Comparison of ENCODE assay signal across 10 cellular contexts in genomic region chr19:49712397-49712859, GRCh38. TPM values are rescaled to one million over a fixed set of nuclear protein-coding genes. Genes with fewer than 3 reads are reported as not detected.
DNase-seq lines count a peak whose midpoint lies in the region; ATAC-seq and TF ChIP-seq lines count a peak whose summit lies in the region.
"Had no signal": no experiment of that assay in that cellular context is flagged by ENCODE, and none has a peak within 500 bp of the region (broad histone marks: within the 10 kb centered on the region; RNA-seq: fewer than 3 reads in every experiment).

No MANE protein-coding gene starts in this region.

- H3K4me1 ChIP-seq in mammary epithelial cell (ENCODE audit: insufficient read depth, low read length), result no peaks in the 10 kb centered on the region
- H3K4me1 ChIP-seq in PC-9 (replicated peaks; ENCODE audit: insufficient read depth), result peaks cover 20% of the 10 kb centered on the region
- H3K4me1 ChIP-seq in Peyer's patch, result no peaks in the 10 kb centered on the region

- peaks cover 23% of the 10 kb centered on the region for H3F3A ChIP-seq in PC-9 (ENCODE audit: insufficient read depth, low read depth)

- H3K36me3 ChIP-seq in mammary epithelial cell (ENCODE audit: insufficient read depth, low read length) (no peaks in the 10 kb centered on the region), PC-9 (ENCODE audit: low read depth) (no peaks in the 10 kb centered on the region), Peyer's patch (no peaks in the 10 kb centered on the region)
- H3K36me3 ChIP-seq: BLaER1 treated with 17β-estradiol and CSF1 and Interleukin-3, amounts not matched to agents 10 nM and 100 nM had no signal

- H3K27me3 ChIP-seq in mammary epithelial cell (ENCODE audit: insufficient read depth, low read length), result no peaks in the 10 kb centered on the region
- H3K27me3 ChIP-seq in PC-9 (ENCODE audit: insufficient read depth, low read depth), result no peaks in the 10 kb centered on the region
- H3K27me3 ChIP-seq in Peyer's patch, result no peaks in the 10 kb centered on the region
- H3K27me3 ChIP-seq: BLaER1 treated with 17β-estradiol and CSF1 and Interleukin-3, amounts not matched to agents 10 nM and 100 nM had no signal

- intact Hi-C loops in MCF 10A (cut with micrococcal nuclease), result no loop called here
- intact Hi-C loops in mammary epithelial cell (cut with micrococcal nuclease), result no loop called here
- intact Hi-C loops in PC-9 (cut with micrococcal nuclease; ENCODE audit: unreplicated experiment), result no loop called here

- H3K79me2 ChIP-seq in mammary epithelial cell (ENCODE audit: insufficient read depth, low read length), result no peaks in the 10 kb centered on the region
- H3K79me2 ChIP-seq in PC-9 (ENCODE audit: low read depth), result no peaks in the 10 kb centered on the region

- no peak overlapping the region for H3K27ac Mint-ChIP-seq in MCF 10A (ENCODE audit: low read depth, unreplicated experiment)
- no peak overlapping the region for H3K27ac Mint-ChIP-seq in T-cell
- H3K27ac Mint-ChIP-seq: T-helper 17 cell had no signal

- in situ Hi-C loops in mammary epithelial cell (cut with MboI; ENCODE audit: low sequenced_read_pairs in 2 of 2), result no loop called here

- H3K36me3 Mint-ChIP-seq in MCF 10A (ENCODE audit: insufficient read depth, unreplicated experiment) (no peaks in the 10 kb centered on the region), T-cell (peaks cover 3% of the 10 kb centered on the region)

- no peak for TF ChIP-seq CTCF in MCF 10A (IDR thresholded peaks at IDR 0.05; ENCODE audit: unreplicated experiment)
- TF ChIP-seq CTCF in mammary epithelial cell (conservative IDR thresholded peaks at IDR 0.05 in 1 of 2, IDR thresholded peaks at IDR 0.05 in 1 of 2; ENCODE audit: extremely low read depth in 1 of 2, insufficient read depth in 1 of 2, low read depth in 1 of 2, low read length in 2 of 2), result no peak
- no peak for TF ChIP-seq CTCF in PC-9 (conservative IDR thresholded peaks at IDR 0.05)
- TF ChIP-seq CTCF in foreskin fibroblast (IDR thresholded peaks at IDR 0.05; ENCODE audit: low read depth, low read length), result no peak
- TF ChIP-seq CTCF in Peyer's patch (IDR thresholded peaks at IDR 0.05), result no peak

- CTCF ChIA-PET in MCF 10A (lab: Yijun Ruan, JAX) (interaction anchor here (0.6 kb wide), 1 partner anchor 36 kb away, joined by 3 read pairs; no protein-coding TSS in a partner anchor), mammary epithelial cell (lab: Charles Lee; ENCODE audit: low non-redundant PET) (no interaction called here), PC-9 (lab: Charles Lee) (interaction anchor here (0.7 kb wide), 1 partner anchor 33 kb away, joined by 7 read pairs; no protein-coding TSS in a partner anchor), T-cell (lab: Charles Lee) (no interaction called here)

- TF ChIP-seq POLR2A in Peyer's patch (IDR thresholded peaks at IDR 0.05), result no peak

- H4K20me1 ChIP-seq in mammary epithelial cell (ENCODE audit: insufficient read depth, low read length), result no peaks in the 10 kb centered on the region
- no peaks in the 10 kb centered on the region for H4K20me1 ChIP-seq in PC-9 (ENCODE audit: insufficient read depth)
- H4K20me1 ChIP-seq: BLaER1 treated with 17β-estradiol and CSF1 and Interleukin-3, amounts not matched to agents 10 nM and 100 nM had no signal

- H3K27me3 Mint-ChIP-seq in MCF 10A (ENCODE audit: insufficient read depth, unreplicated experiment) (no peaks in the 10 kb centered on the region), T-cell (peaks cover 5 to 7% of the 10 kb centered on the region in 2 donors)

- dilution Hi-C loops in mammary epithelial cell (cut with HindIII; ENCODE audit: low sequenced_read_pairs), result loop anchor here (10.0 kb wide), 1 partner anchor 102 kb away; the partner anchor contains the start of genes FUZ and MED25

- peak; percentile 84 for DNase-seq in MCF 10A (ENCODE audit: unreplicated experiment)
- no peak for DNase-seq in mammary epithelial cell
- DNase-seq in PC-9, result peak; percentile 47 to 53
- peak; percentile 69 to 90 for DNase-seq in foreskin fibroblast
- DNase-seq in ureter (ENCODE audit: low spot score), result peak; percentile 55
- DNase-seq in Peyer's patch, result no peak
- DNase-seq in T-cell, result no peak
- DNase-seq: T-helper 17 cell had no signal

- no peak for ATAC-seq in T-cell (replicated peaks in 1 of 4)
- no peak for ATAC-seq in GM21526 (IDR thresholded peaks at IDR 0.05; ENCODE audit: low FRiP score, unreplicated experiment)
- ATAC-seq: T-helper 17 cell had no signal

- H3K4me3 ChIP-seq in mammary epithelial cell (replicated peaks in 1 of 3; ENCODE audit: insufficient read depth in 1 of 3, low read depth in 2 of 3, low read length in 3 of 3) (no peak overlapping the region), PC-9 (no peak overlapping the region), foreskin fibroblast (ENCODE audit: low read depth in 1 of 2, low read length in 2 of 2) (peak overlapping the region; percentile 9 to 38), Peyer's patch (no peak overlapping the region)
- H3K4me3 ChIP-seq: BLaER1 treated with 17β-estradiol and CSF1 and Interleukin-3, amounts not matched to agents 10 nM and 100 nM had no signal

- H3K9ac ChIP-seq in mammary epithelial cell (ENCODE audit: insufficient read depth, low read length), result no peak overlapping the region
- H3K9ac ChIP-seq: BLaER1 treated with 17β-estradiol and CSF1 and Interleukin-3, amounts not matched to agents 10 nM and 100 nM had no signal

- no peaks in the 10 kb centered on the region for H3K9me2 ChIP-seq in PC-9 (ENCODE audit: insufficient read depth)

- peaks cover 15% of the 10 kb centered on the region for H3K9me3 Mint-ChIP-seq in MCF 10A (ENCODE audit: unreplicated experiment)
- H3K9me3 Mint-ChIP-seq in T-cell, result no peaks in the 10 kb centered on the region

- H3K9me3 ChIP-seq in mammary epithelial cell (replicated peaks; ENCODE audit: insufficient read depth, low read length) (no peaks in the 10 kb centered on the region), PC-9 (ENCODE audit: insufficient read depth, low read depth) (no peaks in the 10 kb centered on the region), Peyer's patch (no peaks in the 10 kb centered on the region)

- no peak overlapping the region for H3K4me3 Mint-ChIP-seq in MCF 10A (ENCODE audit: unreplicated experiment)
- no peak overlapping the region for H3K4me3 Mint-ChIP-seq in T-cell
- H3K4me3 Mint-ChIP-seq: T-helper 17 cell had no signal

- BruUV-seq in MCF 10A (replicated peaks; lab: Mats Ljungman, UMichigan) (no TSS peak), mammary epithelial cell (replicated peaks; lab: Mats Ljungman, UMichigan) (no TSS peak), PC-9 (replicated peaks; lab: Mats Ljungman, UMichigan) (no TSS peak)

- H3K4me2 ChIP-seq in mammary epithelial cell (ENCODE audit: insufficient read depth, low read depth, low read length) (no peak overlapping the region), PC-9 (peak overlapping the region; percentile 22; the same call in 1 of the 2 replicates)
- H3K4me2 ChIP-seq: BLaER1 treated with 17β-estradiol and CSF1 and Interleukin-3, amounts not matched to agents 10 nM and 100 nM had no signal

- H3K27ac ChIP-seq in mammary epithelial cell (ENCODE audit: insufficient read depth, low read depth, low read length) (no peak overlapping the region), PC-9 (no peak overlapping the region), Peyer's patch (no peak overlapping the region)
- H3K27ac ChIP-seq: BLaER1 treated with 17β-estradiol and CSF1 and Interleukin-3, amounts not matched to agents 10 nM and 100 nM had no signal

- H3K4me1 Mint-ChIP-seq in MCF 10A (ENCODE audit: insufficient read depth, unreplicated experiment), result no peaks in the 10 kb centered on the region
- peaks cover 4 to 8% (median 6%) of the 10 kb centered on the region in 3 donors for H3K4me1 Mint-ChIP-seq in T-cell

- WGBS in mammary epithelial cell (ENCODE audit: low coverage, missing lambda C conversion rate), result 55% methylated on average over 11 of the region's 20 CpGs

- POLR2A ChIA-PET in MCF 10A (lab: Yijun Ruan, JAX), result no interaction called here
- POLR2A ChIA-PET in PC-9 (lab: Charles Lee; ENCODE audit: unreplicated experiment), result no interaction called here
- POLR2A ChIA-PET in T-cell (lab: Charles Lee), result no interaction called here

- no peak overlapping the region for H2AFZ ChIP-seq in mammary epithelial cell (ENCODE audit: low read depth, low read length)
- no peak overlapping the region for H2AFZ ChIP-seq in PC-9

RNA-seq across cellular contexts. Expression of gene CPT1C, which starts 21.5 kb away (rescaled TPM):
- total RNA-seq in MCF 10A (2022), result not detected in 2 replicates
- total RNA-seq in mammary epithelial cell, result under 1 TPM; 0.78 to 0.83 TPM
- polyA plus RNA-seq in mammary epithelial cell, result 0.12 TPM
- not detected for polyA minus RNA-seq in mammary epithelial cell
- 1.7 and 2.1 TPM in 2 replicates for total RNA-seq in PC-9 (2021)
- total RNA-seq in ureter, result 3.1 TPM
- 10 to 100 TPM in 1 of 4 donors, 1 to 10 TPM in 2, not detected in 1; 3.0 to 12.4 (median 5.6) TPM for total RNA-seq in Peyer's patch
- total RNA-seq in T-cell, result 1 to 10 TPM in 4 of 5 donors, not detected in 1; 1.4 to 2.2 (median 1.5) TPM

RNA-seq across cellular contexts. Expression of gene ADM5, which starts 23.0 kb away (rescaled TPM):
- total RNA-seq in MCF 10A (2022) (1.8 and 2.9 TPM in 2 replicates), mammary epithelial cell (1 to 10 TPM in 1 of 2 donors, under 1 TPM in 1; 0.50 to 3.0 TPM), PC-9 (2021) (9.5 and 14.2 TPM in 2 replicates), ureter (4.1 TPM), Peyer's patch (1 to 10 TPM in 2 of 4 donors, not detected in 2; 4.4 to 9.1 TPM), T-cell (1 to 10 TPM; 3.5 to 6.4 (median 5.6) TPM)
- 1.2 TPM for polyA plus RNA-seq in mammary epithelial cell
- polyA minus RNA-seq in mammary epithelial cell, result 0.26 TPM

RNA-seq across cellular contexts. Expression of gene PRMT1, which starts 35.4 kb away (rescaled TPM):
- 236 and 304 TPM in 2 replicates for total RNA-seq in MCF 10A (2022)
- total RNA-seq in mammary epithelial cell, result 100 to 1,000 TPM; 173 to 194 TPM
- polyA plus RNA-seq in mammary epithelial cell, result 383 TPM
- polyA minus RNA-seq in mammary epithelial cell, result 226 TPM
- 228 and 261 TPM in 2 replicates for total RNA-seq in PC-9 (2021)
- 166 TPM for total RNA-seq in ureter
- 100 to 1,000 TPM in 1 of 4 donors, 10 to 100 TPM in 3; 46.9 to 185 (median 80.0) TPM for total RNA-seq in Peyer's patch
- 100 to 1,000 TPM in 3 of 5 donors, 10 to 100 TPM in 2; 72.0 to 116 (median 107) TPM for total RNA-seq in T-cell

RNA-seq across cellular contexts. Expression of gene BCL2L12, which starts 46.7 kb away (rescaled TPM):
- total RNA-seq in MCF 10A (2022), result 29.4 and 36.0 TPM in 2 replicates
- total RNA-seq in mammary epithelial cell, result 10 to 100 TPM in 1 of 2 donors, 1 to 10 TPM in 1; 4.3 to 43.1 TPM
- 24.8 TPM for polyA plus RNA-seq in mammary epithelial cell
- polyA minus RNA-seq in mammary epithelial cell, result 10.5 TPM
- 80.3 and 84.8 TPM in 2 replicates for total RNA-seq in PC-9 (2021)
- 12.6 TPM for total RNA-seq in ureter
- 10 to 100 TPM in 3 of 4 donors, 1 to 10 TPM in 1; 5.3 to 28.9 (median 12.2) TPM for total RNA-seq in Peyer's patch
- 10 to 100 TPM; 15.6 to 26.6 (median 24.1) TPM for total RNA-seq in T-cell

RNA-seq across cellular contexts. Expression of gene IRF3, which starts 46.8 kb away (rescaled TPM):
- 65.6 and 82.2 TPM in 2 replicates for total RNA-seq in MCF 10A (2022)
- total RNA-seq in mammary epithelial cell, result 10 to 100 TPM; 39.7 to 94.2 TPM
- polyA plus RNA-seq in mammary epithelial cell, result 67.8 TPM
- 36.3 TPM for polyA minus RNA-seq in mammary epithelial cell
- 181 and 220 TPM in 2 replicates for total RNA-seq in PC-9 (2021)
- total RNA-seq in ureter, result 108 TPM
- total RNA-seq in Peyer's patch, result 100 to 1,000 TPM in 3 of 4 donors, 10 to 100 TPM in 1; 98.6 to 131 (median 120) TPM
- total RNA-seq in T-cell, result 100 to 1,000 TPM; 191 to 376 (median 350) TPM

Comparison
In these comparisons a context has a peak if more than half of its experiments do, and no peak if none do; other contexts are left out.
1. DNase-seq: peak in MCF 10A (single experiment), PC-9 (2 of 2), foreskin fibroblast (2 of 2) and ureter (single experiment); none in mammary epithelial cell (single experiment), Peyer's patch (0 of 3) and T-cell (0 of 34).
2. CTCF ChIA-PET loops: an anchor here in MCF 10A (0.6 kb wide) and PC-9 (0.7 kb wide); none called in mammary epithelial cell and T-cell.
3. H3K4me3 ChIP-seq: peak in foreskin fibroblast (2 of 2); none in mammary epithelial cell (0 of 3), PC-9 (single experiment) and Peyer's patch (0 of 4).